Comparison of ENCODE assay signal across 1 cellular context in genomic region chr16:578870-579405, GRCh38.
A peak's percentile ranks its signal among the peaks of the same experiment; 100 is the strongest.
TF ChIP-seq lines count a peak whose summit lies in the region.

No MANE protein-coding gene starts in this region.

TF ChIP-seq in HepG2, 621 proteins besides CTCF, POLR2A, EP300 and RAD21 (continued from another document and continues in another):
- TF ChIP-seq ZNF777 (CRISPR knock-in tag; IDR thresholded peaks at IDR 0.05) (0 out of 2 replicates have a peak, but pooled peaks have one; percentile 40), RXRB (CRISPR knock-in tag; IDR thresholded peaks at IDR 0.05; ENCODE audit: borderline replicate concordance) (peak; percentile 46; the same call in 1 of the 2 replicates), IRF9 (CRISPR knock-in tag; IDR thresholded peaks at IDR 0.05; ENCODE audit: borderline replicate concordance) (no peak; the same call in 1 of the 2 replicates), ZNF276 (CRISPR knock-in tag; IDR thresholded peaks at IDR 0.05; ENCODE audit: low read depth) (no peak), ZNF225 (CRISPR knock-in tag; IDR thresholded peaks at IDR 0.05) (no peak), ZNF326 (CRISPR knock-in tag; IDR thresholded peaks at IDR 0.05; ENCODE audit: borderline replicate concordance) (no peak), TGIF2 (CRISPR knock-in tag; IDR thresholded peaks at IDR 0.05) (no peak), PLRG1 (conservative IDR thresholded peaks at IDR 0.05) (no peak), SIX4 (CRISPR knock-in tag; IDR thresholded peaks at IDR 0.05) (no peak), CEBPG (CRISPR knock-in tag; IDR thresholded peaks at IDR 0.05) (no peak), SIN3A (IDR thresholded peaks at IDR 0.05; ENCODE audit: borderline replicate concordance, low read depth, low read length) (no peak), ZBTB7A (CRISPR knock-in tag; IDR thresholded peaks at IDR 0.05) (0 out of 2 replicates have a peak, but pooled peaks have one; percentile 22), HNF4A (CRISPR knock-in tag; IDR thresholded peaks at IDR 0.05) (peak; percentile 32; the same call in 1 of the 2 replicates), ZNF260 (CRISPR knock-in tag; IDR thresholded peaks at IDR 0.05; ENCODE audit: borderline replicate concordance, low read depth) (no peak), ZNF792 (CRISPR knock-in tag; IDR thresholded peaks at IDR 0.05) (no peak), ZNF713 (CRISPR knock-in tag; IDR thresholded peaks at IDR 0.05) (no peak), THAP11 (CRISPR knock-in tag; IDR thresholded peaks at IDR 0.05) (peak; percentile 75), HDAC2 (CRISPR knock-in tag; IDR thresholded peaks at IDR 0.05) (peak; percentile 33; the same call in 1 of the 2 replicates), ZSCAN29 (CRISPR knock-in tag; conservative IDR thresholded peaks at IDR 0.05) (no peak), ZNF441 (CRISPR knock-in tag; IDR thresholded peaks at IDR 0.05; ENCODE audit: borderline replicate concordance) (no peak), ZNF253 (CRISPR knock-in tag; IDR thresholded peaks at IDR 0.05; ENCODE audit: borderline replicate concordance) (no peak), ZNF598 (CRISPR knock-in tag; IDR thresholded peaks at IDR 0.05; ENCODE audit: borderline replicate concordance) (0 out of 2 replicates have a peak, but pooled peaks have one; percentile 31), ZNF331 (CRISPR knock-in tag; IDR thresholded peaks at IDR 0.05) (peak; percentile 53; the same call in 1 of the 2 replicates), ZNF280D (CRISPR knock-in tag; IDR thresholded peaks at IDR 0.05) (no peak), EED (CRISPR knock-in tag; IDR thresholded peaks at IDR 0.05) (no peak), ZNF572 (CRISPR knock-in tag; IDR thresholded peaks at IDR 0.05) (no peak), XRCC5 (optimal IDR thresholded peaks at IDR 0.05; ENCODE audit: low read length) (peak; percentile 76), MXD3 (CRISPR knock-in tag; IDR thresholded peaks at IDR 0.05) (no peak), NCOA2 (CRISPR knock-in tag; IDR thresholded peaks at IDR 0.05) (no peak), ZNF280B (CRISPR knock-in tag; IDR thresholded peaks at IDR 0.05; ENCODE audit: borderline replicate concordance) (0 out of 2 replicates have a peak, but pooled peaks have one; percentile 23), ZFP91 (CRISPR knock-in tag; IDR thresholded peaks at IDR 0.05; ENCODE audit: borderline replicate concordance) (no peak), HNRNPK (IDR thresholded peaks at IDR 0.05; ENCODE audit: low read depth, low read length, poor library complexity, severe bottlenecking) (peak; percentile 34), GATAD1 (CRISPR knock-in tag; IDR thresholded peaks at IDR 0.05) (peak; percentile 61; the same call in 1 of the 2 replicates), ISL2 (CRISPR knock-in tag; IDR thresholded peaks at IDR 0.05) (peak; percentile 35; the same call in 1 of the 2 replicates), ZNF549 (CRISPR knock-in tag; IDR thresholded peaks at IDR 0.05) (no peak), TARDBP (CRISPR knock-in tag; IDR thresholded peaks at IDR 0.05) (peak; percentile 48; the same call in 1 of the 2 replicates), AGO1 (IDR thresholded peaks at IDR 0.05; ENCODE audit: low read depth, low read length, poor library complexity, severe bottlenecking) (peak; percentile 44), MYPOP (CRISPR knock-in tag; IDR thresholded peaks at IDR 0.05) (no peak), BHLHE40 (IDR thresholded peaks at IDR 0.05; ENCODE audit: low read length) (peak; percentile 67), THYN1 (CRISPR knock-in tag; IDR thresholded peaks at IDR 0.05; ENCODE audit: borderline replicate concordance, low read depth) (no peak)
- TF ChIP-seq, protein P1, sequence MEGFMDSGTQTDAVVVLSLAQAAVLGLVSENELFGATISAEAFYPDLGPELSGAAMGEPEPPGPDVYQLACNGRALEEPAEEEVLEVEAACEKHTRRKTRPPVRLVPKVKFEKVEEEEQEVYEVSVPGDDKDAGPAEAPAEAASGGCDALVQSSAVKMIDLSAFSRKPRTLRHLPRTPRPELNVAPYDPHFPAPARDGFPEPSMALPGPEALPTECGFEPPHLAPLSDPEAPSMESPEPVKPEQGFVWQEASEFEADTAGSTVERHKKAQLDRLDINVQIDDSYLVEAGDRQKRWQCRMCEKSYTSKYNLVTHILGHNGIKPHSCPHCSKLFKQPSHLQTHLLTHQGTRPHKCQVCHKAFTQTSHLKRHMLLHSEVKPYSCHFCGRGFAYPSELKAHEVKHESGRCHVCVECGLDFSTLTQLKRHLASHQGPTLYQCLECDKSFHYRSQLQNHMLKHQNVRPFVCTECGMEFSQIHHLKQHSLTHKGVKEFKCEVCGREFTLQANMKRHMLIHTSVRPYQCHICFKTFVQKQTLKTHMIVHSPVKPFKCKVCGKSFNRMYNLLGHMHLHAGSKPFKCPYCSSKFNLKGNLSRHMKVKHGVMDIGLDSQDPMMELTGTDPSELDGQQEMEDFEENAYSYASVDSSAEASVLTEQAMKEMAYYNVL (CRISPR knock-in tag; IDR thresholded peaks at IDR 0.05; ENCODE audit: borderline replicate concordance), result no peak
- TF ChIP-seq, protein P2, sequence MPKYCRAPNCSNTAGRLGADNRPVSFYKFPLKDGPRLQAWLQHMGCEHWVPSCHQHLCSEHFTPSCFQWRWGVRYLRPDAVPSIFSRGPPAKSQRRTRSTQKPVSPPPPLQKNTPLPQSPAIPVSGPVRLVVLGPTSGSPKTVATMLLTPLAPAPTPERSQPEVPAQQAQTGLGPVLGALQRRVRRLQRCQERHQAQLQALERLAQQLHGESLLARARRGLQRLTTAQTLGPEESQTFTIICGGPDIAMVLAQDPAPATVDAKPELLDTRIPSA (CRISPR knock-in tag; IDR thresholded peaks at IDR 0.05; ENCODE audit: borderline replicate concordance), result no peak
- TF ChIP-seq, protein P3, sequence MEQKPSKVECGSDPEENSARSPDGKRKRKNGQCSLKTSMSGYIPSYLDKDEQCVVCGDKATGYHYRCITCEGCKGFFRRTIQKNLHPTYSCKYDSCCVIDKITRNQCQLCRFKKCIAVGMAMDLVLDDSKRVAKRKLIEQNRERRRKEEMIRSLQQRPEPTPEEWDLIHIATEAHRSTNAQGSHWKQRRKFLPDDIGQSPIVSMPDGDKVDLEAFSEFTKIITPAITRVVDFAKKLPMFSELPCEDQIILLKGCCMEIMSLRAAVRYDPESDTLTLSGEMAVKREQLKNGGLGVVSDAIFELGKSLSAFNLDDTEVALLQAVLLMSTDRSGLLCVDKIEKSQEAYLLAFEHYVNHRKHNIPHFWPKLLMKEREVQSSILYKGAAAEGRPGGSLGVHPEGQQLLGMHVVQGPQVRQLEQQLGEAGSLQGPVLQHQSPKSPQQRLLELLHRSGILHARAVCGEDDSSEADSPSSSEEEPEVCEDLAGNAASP (CRISPR knock-in tag; IDR thresholded peaks at IDR 0.05; ENCODE audit: borderline replicate concordance), result peak; percentile 65; the same call in 1 of the 2 replicates
